ENCODE assay signal across 8 cellular contexts in the genomic region with DNA sequence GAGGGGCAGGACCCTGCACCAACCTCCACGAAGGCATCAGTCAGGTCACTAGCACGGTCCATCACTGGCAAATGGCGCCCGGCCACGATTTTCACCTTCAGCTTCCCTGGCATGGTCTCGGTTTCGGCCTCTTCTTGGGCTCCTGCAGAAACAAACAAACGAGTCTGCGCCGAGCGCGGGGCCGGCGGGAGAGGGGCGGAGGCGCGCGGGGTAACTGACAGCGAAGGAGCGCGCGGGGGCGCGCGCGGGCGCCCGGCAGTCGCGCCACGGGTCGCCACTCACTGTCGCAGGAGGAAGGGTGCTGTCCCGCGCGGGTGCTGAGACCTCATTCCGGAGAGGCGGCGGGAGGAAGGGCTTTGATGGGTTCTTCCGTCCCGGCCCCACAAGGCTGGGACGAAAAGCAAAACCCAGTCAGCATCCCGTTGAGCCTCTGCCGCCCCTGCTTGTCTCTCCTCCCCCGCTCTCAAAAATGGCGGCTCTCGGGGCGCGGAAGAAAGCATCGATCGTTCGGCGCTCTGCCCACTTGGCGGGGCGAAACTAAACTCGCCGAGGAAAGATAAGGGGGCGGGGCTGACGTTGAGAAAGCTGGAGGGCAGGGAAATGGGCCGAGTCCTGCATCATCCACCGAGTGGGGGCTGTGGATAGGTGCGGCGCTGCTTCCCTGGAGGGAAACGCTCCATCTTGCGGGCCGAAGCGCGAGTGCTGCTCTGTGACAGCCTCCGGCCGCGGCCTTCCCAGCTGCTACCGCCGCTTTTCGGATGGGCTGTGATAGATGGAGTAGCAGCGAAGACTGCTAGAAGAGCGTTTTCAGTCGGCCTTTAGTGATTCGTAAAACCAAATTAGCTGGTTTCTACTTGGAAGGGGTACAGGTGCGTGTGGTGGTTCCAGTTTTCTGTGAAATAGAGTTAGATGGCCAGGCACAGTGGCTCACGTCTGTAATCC. TPM values are rescaled to one million over a fixed set of nuclear protein-coding genes. Genes with fewer than 3 reads are reported as not detected.
DNase-seq lines count a peak whose midpoint lies in the region; FAIRE-seq and TF ChIP-seq lines count a peak whose summit lies in the region.

A gene with protein sequence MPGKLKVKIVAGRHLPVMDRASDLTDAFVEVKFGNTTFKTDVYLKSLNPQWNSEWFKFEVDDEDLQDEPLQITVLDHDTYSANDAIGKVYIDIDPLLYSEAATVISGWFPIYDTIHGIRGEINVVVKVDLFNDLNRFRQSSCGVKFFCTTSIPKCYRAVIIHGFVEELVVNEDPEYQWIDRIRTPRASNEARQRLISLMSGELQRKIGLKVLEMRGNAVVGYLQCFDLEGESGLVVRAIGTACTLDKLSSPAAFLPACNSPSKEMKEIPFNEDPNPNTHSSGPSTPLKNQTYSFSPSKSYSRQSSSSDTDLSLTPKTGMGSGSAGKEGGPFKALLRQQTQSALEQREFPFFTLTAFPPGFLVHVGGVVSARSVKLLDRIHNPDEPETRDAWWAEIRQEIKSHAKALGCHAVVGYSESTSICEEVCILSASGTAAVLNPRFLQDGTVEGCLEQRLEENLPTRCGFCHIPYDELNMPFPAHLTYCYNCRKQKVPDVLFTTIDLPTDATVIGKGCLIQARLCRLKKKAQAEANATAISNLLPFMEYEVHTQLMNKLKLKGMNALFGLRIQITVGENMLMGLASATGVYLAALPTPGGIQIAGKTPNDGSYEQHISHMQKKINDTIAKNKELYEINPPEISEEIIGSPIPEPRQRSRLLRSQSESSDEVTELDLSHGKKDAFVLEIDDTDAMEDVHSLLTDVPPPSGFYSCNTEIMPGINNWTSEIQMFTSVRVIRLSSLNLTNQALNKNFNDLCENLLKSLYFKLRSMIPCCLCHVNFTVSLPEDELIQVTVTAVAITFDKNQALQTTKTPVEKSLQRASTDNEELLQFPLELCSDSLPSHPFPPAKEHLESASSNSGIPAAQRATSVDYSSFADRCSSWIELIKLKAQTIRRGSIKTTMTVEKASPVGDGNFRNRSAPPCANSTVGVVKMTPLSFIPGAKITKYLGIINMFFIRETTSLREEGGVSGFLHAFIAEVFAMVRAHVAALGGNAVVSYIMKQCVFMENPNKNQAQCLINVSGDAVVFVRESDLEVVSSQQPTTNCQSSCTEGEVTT (minus strand): TSS at position 505 of the 942 bp plus-strand sequence. CDS start 392 bp downstream, at position 113.

- H3K27me3 Mint-ChIP-seq in neural crest cell (ENCODE audit: low read depth): no peaks in the 10 kb centered on the region

- peaks cover 35% of the 10 kb centered on the region for H3K4me1 Mint-ChIP-seq in neural crest cell

- peak within 1 kb of the TSS; percentile 96 for H3K4me3 ChIP-seq in fibroblast of villous mesenchyme (ENCODE audit: low read depth, low read length)
- peak within 1 kb of the TSS; percentile 97 to 98 for H3K4me3 ChIP-seq in stomach smooth muscle (ENCODE audit: low read length in 2 of 2)

- no peaks in the 10 kb centered on the region for H3K36me3 ChIP-seq in stomach smooth muscle (ENCODE audit: control insufficient read depth in 2 of 2, insufficient read depth in 2 of 2, low read length in 2 of 2)

- TF ChIP-seq POLR2A in H54 (IDR thresholded peaks at IDR 0.05; ENCODE audit: low read depth, low read length): peak; percentile 86
- TF ChIP-seq POLR2A in Raji (IDR thresholded peaks at IDR 0.05; ENCODE audit: insufficient read depth, low read depth, low read length): peak; percentile 88

- peaks cover 3% of the 10 kb centered on the region for H3K9me3 Mint-ChIP-seq in neural crest cell

- in situ Hi-C loops in G401 (cut with HindIII; ENCODE audit: low sequenced_read_pairs): no loop called here

- H3K27ac Mint-ChIP-seq in neural crest cell (ENCODE audit: unreplicated experiment): peak within 1 kb of the TSS; percentile 98

- FAIRE-seq in H54 (lab: Jason Lieb, UNC): peak; percentile 91

- H3K4me3 Mint-ChIP-seq in neural crest cell: peak within 1 kb of the TSS; percentile 93

- no peaks in the 10 kb centered on the region for H3K27me3 ChIP-seq in stomach smooth muscle (ENCODE audit: control insufficient read depth in 1 of 2, insufficient read depth in 2 of 2, low read length in 2 of 2)

- peaks cover 14% of the 10 kb centered on the region for H3K36me3 Mint-ChIP-seq in neural crest cell (ENCODE audit: low read depth)

- TF ChIP-seq CTCF in fibroblast of villous mesenchyme (IDR thresholded peaks at IDR 0.05; ENCODE audit: insufficient read depth, low read depth, low read length) (peak; percentile 37), neural crest cell (conservative IDR thresholded peaks at IDR 0.05) (peak; percentile 46)

- DNase-seq in G401 (ENCODE audit: low spot score) (peak; percentile 97), H54 (ENCODE audit: insufficient read length, low spot score) (peak; percentile 76), LoVo (ENCODE audit: low spot score) (peak; percentile 99), activated gamma-delta T cell (lab: John Stamatoyannopoulos, UW) (peak; percentile 67), fibroblast of villous mesenchyme (ENCODE audit: low read depth) (peak; percentile 98), neural crest cell (ENCODE audit: low read depth, low spot score) (peak; percentile 92)

- H3K9ac ChIP-seq in stomach smooth muscle (ENCODE audit: low read length in 2 of 2): peak within 1 kb of the TSS; percentile 85 to 91

- peaks cover 15% of the 10 kb centered on the region for H3K4me1 ChIP-seq in stomach smooth muscle (ENCODE audit: control insufficient read depth, insufficient read depth, low read length)

- H3K9me3 ChIP-seq in stomach smooth muscle (ENCODE audit: control insufficient read depth in 2 of 2, low read length in 2 of 2): no peaks in the 10 kb centered on the region

- peak within 1 kb of the TSS; percentile 84 for H3K27ac ChIP-seq in stomach smooth muscle (ENCODE audit: low read length)

RNA-seq across cellular contexts. Expression of the gene that starts here (rescaled TPM):
- 43.9 and 48.2 TPM in 2 replicates for total RNA-seq in G401 (2014; rRNA removed; shearing (Covaris generic))
- 18.4 and 22.0 TPM in 2 replicates for total RNA-seq in fibroblast of villous mesenchyme
- 46.3 and 47.1 TPM in 2 replicates for total RNA-seq in neural crest cell

Comparison
In these comparisons a context has a peak if more than half of its experiments do, and no peak if none do; other contexts are left out.
1. Peak in every context shown above with its lines: DNase-seq, H3K4me3 ChIP-seq and H3K27ac ChIP-seq.